In the genomic region with DNA sequence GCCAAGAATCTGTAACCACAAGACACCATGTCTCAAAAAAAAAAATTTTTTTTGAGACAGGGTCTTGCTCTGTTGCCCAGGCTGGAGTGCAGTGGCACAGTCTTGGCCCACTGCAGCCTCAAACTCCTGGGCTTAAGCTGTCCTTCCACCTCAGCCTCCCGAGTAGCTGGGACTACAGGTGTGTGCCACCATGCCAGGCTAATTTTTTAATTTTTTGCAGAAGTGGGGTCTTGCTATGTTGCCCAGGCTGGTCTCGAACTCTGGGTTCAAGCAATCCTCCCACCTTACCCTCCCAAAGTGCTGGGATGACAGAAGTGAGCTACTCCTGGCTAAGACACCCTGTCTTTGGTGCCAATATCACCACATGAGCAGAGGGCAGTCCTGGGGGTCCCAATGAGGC, we compare ENCODE assay signal across 2 cellular contexts.
TF ChIP-seq lines count a peak whose summit lies in the region.

No MANE protein-coding gene starts in this region.

TF ChIP-seq in K562, 482 proteins besides CTCF, POLR2A, EP300 and RAD21:
- TF ChIP-seq ZNF121 (CRISPR knock-in tag; conservative IDR thresholded peaks at IDR 0.05) (peak; percentile 99), BCOR (IDR thresholded peaks at IDR 0.05) (peak; percentile 12; the same call in 1 of the 2 replicates)

TF ChIP-seq in HepG2, 621 proteins besides CTCF, POLR2A, EP300 and RAD21:
- TF ChIP-seq ZNF121 (CRISPR knock-in tag; IDR thresholded peaks at IDR 0.05), result peak; percentile 29; the same call in 1 of the 2 replicates
